Comparison of ENCODE assay signal across 15 cellular contexts in genomic region chr2:127703282-127703681, GRCh38. TPM values are rescaled to one million over a fixed set of nuclear protein-coding genes. Genes with fewer than 3 reads are reported as not detected.
DNase-seq lines count a peak whose midpoint lies in the region; ATAC-seq, FAIRE-seq and TF ChIP-seq lines count a peak whose summit lies in the region.
"Had no signal": no experiment of that assay in that cellular context is flagged by ENCODE, and none has a peak within 500 bp of the region (broad histone marks: within the 10 kb centered on the region; RNA-seq: fewer than 3 reads in every experiment).

No MANE protein-coding gene starts in this region.

- H4K91ac ChIP-seq in IMR-90 (ENCODE audit: insufficient read depth, low read depth, low read length) (no peak overlapping the region), neuronal stem cell (ENCODE audit: low read depth, low read length, poor library complexity) (no peak overlapping the region)

- H2AK9ac ChIP-seq in IMR-90 (replicated peaks; ENCODE audit: low read depth, low read length, poor library complexity) = no peak overlapping the region

- peaks cover 28 to 56% (median 48%) of the 10 kb centered on the region in 11 experiments for H3K36me3 ChIP-seq in BLaER1 treated with 17β-estradiol and CSF1 and Interleukin-3, amounts not matched to agents 10 nM and 100 nM
- H3K36me3 ChIP-seq in IMR-90 (ENCODE audit: control insufficient read depth, insufficient read depth, low read length) (peaks cover 20% of the 10 kb centered on the region), neuronal stem cell (replicated peaks in 1 of 2; ENCODE audit: control insufficient read depth in 2 of 2, insufficient read depth in 2 of 2, low read length in 2 of 2) (peaks cover 13 to 62% of the 10 kb centered on the region in 2 donors)
- peaks cover 0 to 24% (median 3%) of the 10 kb centered on the region in 3 experiments for H3K36me3 ChIP-seq in naive thymus-derived CD4-positive, alpha-beta T cell (ENCODE audit: control insufficient read depth in 2 of 3, insufficient read depth in 3 of 3, low read length in 3 of 3)

- peak overlapping the region; percentile 90 for H3K4me3 Mint-ChIP-seq in activated naive CD8-positive, alpha-beta T cell
- H3K4me3 Mint-ChIP-seq in naive thymus-derived CD4-positive, alpha-beta T cell = peak overlapping the region; percentile 16 to 96 (median 72)

- H3K27me3 Mint-ChIP-seq in activated naive CD8-positive, alpha-beta T cell = no peaks in the 10 kb centered on the region
- no peaks in the 10 kb centered on the region for H3K27me3 Mint-ChIP-seq in naive thymus-derived CD4-positive, alpha-beta T cell

- H3K23ac ChIP-seq in IMR-90 (ENCODE audit: low read depth, low read length) (peak overlapping the region; percentile 74), neuronal stem cell (ENCODE audit: low read depth, low read length, poor library complexity) (no peak overlapping the region)

- peaks cover 34 to 51% (median 40%) of the 10 kb centered on the region in 10 experiments for H3K4me1 ChIP-seq in BLaER1 treated with 17β-estradiol and CSF1 and Interleukin-3, amounts not matched to agents 10 nM and 100 nM
- H3K4me1 ChIP-seq in IMR-90 (ENCODE audit: control insufficient read depth, insufficient read depth, low read length) = peaks cover 8% of the 10 kb centered on the region
- H3K4me1 ChIP-seq in naive thymus-derived CD4-positive, alpha-beta T cell (ENCODE audit: control insufficient read depth in 2 of 2, insufficient read depth in 2 of 2, low read length in 2 of 2) = peaks cover 21 to 29% of the 10 kb centered on the region in 2 donors
- H3K4me1 ChIP-seq in neuronal stem cell (ENCODE audit: control insufficient read depth in 2 of 2, insufficient read depth in 1 of 2, low read depth in 1 of 2, low read length in 2 of 2) = peaks cover 8 to 12% of the 10 kb centered on the region in 2 donors

- H3K4me3 ChIP-seq in BLaER1 treated with 17β-estradiol and CSF1 and Interleukin-3, amounts not matched to agents 10 nM and 100 nM = peak overlapping the region in 8 of 10 experiments; percentile 68 to 89 (median 82); a peak in 9 of 20 replicates
- no peak overlapping the region for H3K4me3 ChIP-seq in IMR-90 (ENCODE audit: insufficient read depth, low read depth, low read length)
- H3K4me3 ChIP-seq in naive thymus-derived CD4-positive, alpha-beta T cell (ENCODE audit: low read length) = no peak overlapping the region
- H3K4me3 ChIP-seq in neuronal stem cell (ENCODE audit: low read length in 2 of 2) = peak overlapping the region in 1 of 2 donors; percentile 0

- no peak for FAIRE-seq in GM12892 (lab: Jason Lieb, UNC)
- FAIRE-seq: colon had no signal

- BruUV-seq in IMR-90 (replicated peaks; lab: Mats Ljungman, UMichigan) = no TSS peak

- H3K14ac ChIP-seq in IMR-90 (replicated peaks; ENCODE audit: low read depth, low read length) = no peak overlapping the region
- H3K14ac ChIP-seq in neuronal stem cell (ENCODE audit: low read length) = no peak overlapping the region

- no peak overlapping the region for H4K8ac ChIP-seq in IMR-90 (ENCODE audit: low read depth in 2 of 2, low read length in 2 of 2)
- no peak overlapping the region for H4K8ac ChIP-seq in neuronal stem cell (ENCODE audit: low read depth, low read length)

- WGBS in IMR-90 (ENCODE audit: extremely low coverage in 2 of 2, insufficient read length in 1 of 2), 2 experiments = 96% methylated on average over 4 of the region's 5 CpGs; no CpG with 5 or more reads in 1 of the 2 experiments
- WGBS in neuronal stem cell (ENCODE audit: extremely low coverage in 2 of 2, insufficient read length in 2 of 2, insufficient replicate concordance in 1 of 2), 2 donors = no CpG with 5 or more reads among the region's 5 CpGs

- H3K4ac ChIP-seq in IMR-90 (ENCODE audit: low read depth, low read length) (no peak overlapping the region), neuronal stem cell (ENCODE audit: low read length) (no peak overlapping the region)

- H3K27me3 ChIP-seq in BLaER1 treated with 17β-estradiol and CSF1 and Interleukin-3, amounts not matched to agents 10 nM and 100 nM = no peaks in the 10 kb centered on the region
- no peaks in the 10 kb centered on the region for H3K27me3 ChIP-seq in IMR-90 (ENCODE audit: control insufficient read depth, insufficient read depth, low read length)
- no peaks in the 10 kb centered on the region for H3K27me3 ChIP-seq in naive thymus-derived CD4-positive, alpha-beta T cell (ENCODE audit: control insufficient read depth in 2 of 2, insufficient read depth in 2 of 2, low read length in 2 of 2)
- no peaks in the 10 kb centered on the region for H3K27me3 ChIP-seq in neuronal stem cell (ENCODE audit: control insufficient read depth in 3 of 3, insufficient read depth in 3 of 3, low read depth in 1 of 3, low read length in 3 of 3)

- H3K56ac ChIP-seq in IMR-90 (ENCODE audit: extremely low read depth, insufficient read depth, low read length) = no peak overlapping the region

- no peak for TF ChIP-seq CTCF in IMR-90 (conservative IDR thresholded peaks at IDR 0.05; ENCODE audit: low read depth, low read length)

- peaks cover 14 to 50% of the 10 kb centered on the region in 2 experiments for H3K79me1 ChIP-seq in IMR-90 (ENCODE audit: low read depth in 1 of 2, low read length in 2 of 2)
- peaks cover 3% of the 10 kb centered on the region for H3K79me1 ChIP-seq in neuronal stem cell (ENCODE audit: low read depth, low read length)

- no peak overlapping the region for H2BK12ac ChIP-seq in neuronal stem cell (ENCODE audit: low read length)

- ATAC-seq in IMR-90 (ENCODE audit: low read depth) = no peak
- ATAC-seq in naive thymus-derived CD4-positive, alpha-beta T cell = no peak
- ATAC-seq: activated naive CD4-positive, alpha-beta T cell treated with anti-CD3 and anti-CD28 coated beads, Interleukin-2, amount 50 U/mL, for 72 hours; right cardiac atrium had no signal

- POLR2A ChIA-PET in IMR-90 (lab: Charles Lee; ENCODE audit: unreplicated experiment) = no interaction called here
- POLR2A ChIA-PET in naive thymus-derived CD4-positive, alpha-beta T cell (lab: Charles Lee) = interaction anchor here (0.8 to 3.1 kb wide), 7 partner anchors 9 to 410 kb away, joined by 3 to 17 read pairs (median 4); partner anchors contain the start of genes ERCC3 and WDR33

- peak overlapping the region in 8 of 11 experiments; percentile 92 to 99 (median 98); a peak in 10 of 22 replicates for H3K9ac ChIP-seq in BLaER1 treated with 17β-estradiol and CSF1 and Interleukin-3, amounts not matched to agents 10 nM and 100 nM
- H3K9ac ChIP-seq in IMR-90 (ENCODE audit: low read depth, low read length) = no peak overlapping the region
- no peak overlapping the region for H3K9ac ChIP-seq in neuronal stem cell (ENCODE audit: low read depth, low read length, poor library complexity)

- no peak for DNase-seq in IMR-90
- DNase-seq in naive thymus-derived CD4-positive, alpha-beta T cell = no peak
- no peak for DNase-seq in GM12892 (ENCODE audit: insufficient read length)
- no peak for DNase-seq in neuronal stem cell (ENCODE audit: low spot score)
- DNase-seq in NOMO-1 treated with dmso at 0.1 percent for 144 hours (lab: John Stamatoyannopoulos, UW; ENCODE audit: unreplicated experiment) = no peak
- DNase-seq in NCI-H1436 (lab: John Stamatoyannopoulos, UW) = no peak
- DNase-seq: NCI-H1417 treated with DMSO at 0.1 percent for 48 hours, NCI-H526, right cardiac atrium, SHP77 treated with DMSO at 0.1 percent for 48 hours had no signal

- no peak for TF ChIP-seq RAD21 in IMR-90 (IDR thresholded peaks at IDR 0.05; ENCODE audit: low read length)

- CTCF ChIA-PET in IMR-90 (lab: Yijun Ruan, JAX) = no interaction called here
- CTCF ChIA-PET in naive thymus-derived CD4-positive, alpha-beta T cell (lab: Charles Lee) = no interaction called here

- no peak overlapping the region for H2AFZ ChIP-seq in IMR-90 (replicated peaks; ENCODE audit: low read length, poor library complexity)
- H2AFZ ChIP-seq in neuronal stem cell (ENCODE audit: low read length) = no peak overlapping the region

- intact Hi-C loops in IMR-90 (cut with micrococcal nuclease) = loop anchor here (10.0 kb wide), 1 partner anchor 178 kb away; the partner anchor contains the start of gene IWS1
- intact Hi-C loops in naive thymus-derived CD4-positive, alpha-beta T cell (cut with micrococcal nuclease) = loop anchor here (5.0 to 10.0 kb wide), 13 partner anchors 61 to 1048 kb away; partner anchors contain the start of genes GYPC (in 2 of the 2), AMMECR1L (in 1 of the 2), ERCC3 (in 1 of the 2) and HS6ST1 (in 1 of the 2)

- no peak overlapping the region for H3K18ac ChIP-seq in IMR-90 (ENCODE audit: low read depth, low read length)
- no peak overlapping the region for H3K18ac ChIP-seq in neuronal stem cell (ENCODE audit: low read length)

- H2AK5ac ChIP-seq in IMR-90 (ENCODE audit: low read depth, low read length) (no peak overlapping the region), neuronal stem cell (ENCODE audit: low read depth, low read length) (no peak overlapping the region)

- peaks cover 44% of the 10 kb centered on the region for H3K4me1 Mint-ChIP-seq in activated naive CD8-positive, alpha-beta T cell (ENCODE audit: low read depth)
- H3K4me1 Mint-ChIP-seq in naive thymus-derived CD4-positive, alpha-beta T cell = peaks cover 23 to 57% (median 44%) of the 10 kb centered on the region in 7 donors

- in situ Hi-C loops in IMR-90 (cut with MboI; ENCODE audit: low sequenced_read_pairs) = no loop called here

- peak overlapping the region; percentile 46 for H3K27ac Mint-ChIP-seq in activated naive CD8-positive, alpha-beta T cell
- H3K27ac Mint-ChIP-seq in naive thymus-derived CD4-positive, alpha-beta T cell = peak overlapping the region in 5 of 9 donors; percentile 43 to 96 (median 84)

- H3K36me3 Mint-ChIP-seq in activated naive CD8-positive, alpha-beta T cell = peaks cover 14% of the 10 kb centered on the region
- peaks cover 0 to 36% (median 18%) of the 10 kb centered on the region in 5 donors for H3K36me3 Mint-ChIP-seq in naive thymus-derived CD4-positive, alpha-beta T cell

- H3K4me2 ChIP-seq in BLaER1 treated with 17β-estradiol and CSF1 and Interleukin-3, amounts not matched to agents 10 nM and 100 nM = peak overlapping the region; percentile 76 to 97 (median 89)
- H3K4me2 ChIP-seq in IMR-90 (ENCODE audit: low read depth, low read length) (no peak overlapping the region; the same call in 1 of the 2 replicates), neuronal stem cell (ENCODE audit: insufficient read depth, low read length, poor library complexity, severe bottlenecking) (no peak overlapping the region)

- TF ChIP-seq POLR2A in IMR-90 (IDR thresholded peaks at IDR 0.05; ENCODE audit: low read depth, low read length) (no peak), GM12892 (IDR thresholded peaks at IDR 0.05; ENCODE audit: low read depth, low read length) (no peak)

- H4K5ac ChIP-seq in IMR-90 (ENCODE audit: low read depth, low read length) = no peak overlapping the region

- no peaks in the 10 kb centered on the region for H3K9me3 ChIP-seq in BLaER1 treated with 17β-estradiol and CSF1 and Interleukin-3, amounts not matched to agents 10 nM and 100 nM (replicated peaks in 1 of 11)
- H3K9me3 ChIP-seq in IMR-90 (ENCODE audit: control insufficient read depth, insufficient read depth, low read length) (no peaks in the 10 kb centered on the region), neuronal stem cell (replicated peaks in 1 of 2; ENCODE audit: control insufficient read depth in 2 of 2, insufficient read depth in 1 of 2, low read depth in 1 of 2, low read length in 2 of 2) (peaks cover 0 to 14% of the 10 kb centered on the region in 2 donors)
- no peaks in the 10 kb centered on the region for H3K9me3 ChIP-seq in naive thymus-derived CD4-positive, alpha-beta T cell (ENCODE audit: control insufficient read depth in 2 of 3, low read length in 3 of 3)

- H2BK120ac ChIP-seq in IMR-90 (ENCODE audit: low read depth, low read length) (no peak overlapping the region), neuronal stem cell (ENCODE audit: low read depth, low read length) (no peak overlapping the region)

- dilution Hi-C loops in IMR-90 (cut with HindIII; ENCODE audit: low sequenced_read_pairs, unreplicated experiment) = no loop called here

- H3K9me3 Mint-ChIP-seq in activated naive CD8-positive, alpha-beta T cell (ENCODE audit: low read depth) = no peaks in the 10 kb centered on the region
- H3K9me3 Mint-ChIP-seq in naive thymus-derived CD4-positive, alpha-beta T cell = peaks cover 0 to 4% (median 0%) of the 10 kb centered on the region in 11 donors
- H3K9me3 Mint-ChIP-seq: activated naive CD4-positive, alpha-beta T cell treated with anti-CD3 and anti-CD28 coated beads, Interleukin-2, amount 50 U/mL, for 72 hours had no signal

- H2BK5ac ChIP-seq in IMR-90 (ENCODE audit: low read depth, low read length, poor library complexity, severe bottlenecking) (no peak overlapping the region), neuronal stem cell (ENCODE audit: low read length) (no peak overlapping the region)

- peak overlapping the region in 1 of 11 experiments; percentile 99; a peak in 2 of 22 replicates for H3K27ac ChIP-seq in BLaER1 treated with 17β-estradiol and CSF1 and Interleukin-3, amounts not matched to agents 10 nM and 100 nM
- H3K27ac ChIP-seq in IMR-90 (ENCODE audit: insufficient read depth, low read length) = no peak overlapping the region
- peak overlapping the region; percentile 83 for H3K27ac ChIP-seq in naive thymus-derived CD4-positive, alpha-beta T cell (ENCODE audit: low read depth, low read length)
- H3K27ac ChIP-seq in neuronal stem cell (replicated peaks; ENCODE audit: low read length) = no peak overlapping the region

- no peak overlapping the region for H2BK20ac ChIP-seq in IMR-90 (ENCODE audit: low read depth, low read length)

- H2BK15ac ChIP-seq in IMR-90 (ENCODE audit: low read depth, low read length) (no peak overlapping the region), neuronal stem cell (ENCODE audit: low read length) (no peak overlapping the region)

- H4K20me1 ChIP-seq in BLaER1 treated with 17β-estradiol and CSF1 and Interleukin-3, amounts not matched to agents 10 nM and 100 nM = peaks cover 11 to 37% (median 31%) of the 10 kb centered on the region in 11 experiments; a peak in 18 of 22 replicates
- H4K20me1 ChIP-seq in IMR-90 (ENCODE audit: insufficient read depth, low read length) = peaks cover 11% of the 10 kb centered on the region; the same call in 1 of the 2 replicates

- H3K9me1 ChIP-seq in IMR-90 (ENCODE audit: insufficient read depth, low read length) = peaks cover 18% of the 10 kb centered on the region

RNA-seq across cellular contexts. Expression of gene SFT2D3, which starts 2.0 kb away (rescaled TPM):
- 2.5 and 3.9 TPM in 2 replicates for total RNA-seq in IMR-90 (2012; rRNA removed)
- polyA plus RNA-seq in IMR-90 (2012; rRNA removed) = 3.1 TPM in 2 replicates
- polyA plus RNA-seq in IMR-90 (2012; cell fraction: cytosol; rRNA removed) = 1.4 and 1.8 TPM in 2 replicates
- 1.3 TPM in 2 replicates for polyA plus RNA-seq in IMR-90 (2012; cell fraction: nucleus; rRNA removed; ENCODE audit: low replicate concordance)
- total RNA-seq in naive thymus-derived CD4-positive, alpha-beta T cell = 10 to 100 TPM in 2 of 5 experiments, 1 to 10 TPM in 3; 6.0 to 17.8 (median 8.9) TPM
- polyA plus RNA-seq in naive thymus-derived CD4-positive, alpha-beta T cell = 1 to 10 TPM; 1.4 to 2.1 TPM
- not detected for polyA plus RNA-seq in GM12892 (2012; ENCODE audit: missing spikeins)
- polyA plus RNA-seq in neuronal stem cell (2013, experiment 1 of 2) = 20.6 TPM
- polyA plus RNA-seq in neuronal stem cell (2013, experiment 2 of 2) = 22.3 TPM

RNA-seq across cellular contexts. Expression of gene LIMS2, which starts 28.0 kb away (rescaled TPM):
- 1.1 and 1.3 TPM in 2 replicates for total RNA-seq in IMR-90 (2012; rRNA removed)
- 17.8 and 18.8 TPM in 2 replicates for polyA plus RNA-seq in IMR-90 (2012; rRNA removed)
- polyA plus RNA-seq in IMR-90 (2012; cell fraction: cytosol; rRNA removed) = 22.3 and 23.6 TPM in 2 replicates
- polyA plus RNA-seq in IMR-90 (2012; cell fraction: nucleus; rRNA removed; ENCODE audit: low replicate concordance) = 69.0 and 120 TPM in 2 replicates
- 10 to 100 TPM in 2 of 5 experiments, 1 to 10 TPM in 3; 5.3 to 13.7 (median 10.0) TPM for total RNA-seq in naive thymus-derived CD4-positive, alpha-beta T cell
- 10 to 100 TPM; 17.0 to 27.0 TPM for polyA plus RNA-seq in naive thymus-derived CD4-positive, alpha-beta T cell
- 0.28 TPM for polyA plus RNA-seq in GM12892 (2012; ENCODE audit: missing spikeins)
- 2.1 TPM for polyA plus RNA-seq in neuronal stem cell (2013, experiment 1 of 2)
- 1.6 TPM for polyA plus RNA-seq in neuronal stem cell (2013, experiment 2 of 2)

RNA-seq across cellular contexts. Expression of gene GPR17, which starts 57.3 kb away (rescaled TPM):
- total RNA-seq in IMR-90 (2012; rRNA removed) = not detected in 2 replicates
- polyA plus RNA-seq in IMR-90 (2012; rRNA removed) = not detected in 2 replicates
- polyA plus RNA-seq in IMR-90 (2012; cell fraction: cytosol; rRNA removed) = not detected in 2 replicates
- 0.04 TPM in 1 of 2 replicates, not detected in the other for polyA plus RNA-seq in IMR-90 (2012; cell fraction: nucleus; rRNA removed; ENCODE audit: low replicate concordance)
- total RNA-seq in naive thymus-derived CD4-positive, alpha-beta T cell = not detected
- polyA plus RNA-seq in naive thymus-derived CD4-positive, alpha-beta T cell = not detected
- polyA plus RNA-seq in GM12892 (2012; ENCODE audit: missing spikeins) = not detected
- polyA plus RNA-seq in neuronal stem cell (2013, experiment 1 of 2) = 0.06 TPM
- 0.04 TPM for polyA plus RNA-seq in neuronal stem cell (2013, experiment 2 of 2)
- total RNA-seq: activated naive CD4-positive, alpha-beta T cell treated with anti-CD3 and anti-CD28 coated beads, Interleukin-2, amount 50 U/mL, for 72 hours; mesenteric fat pad had no signal

Comparison
In these comparisons a context has a peak if more than half of its experiments do, and no peak if none do; other contexts are left out.
1. H3K4me2 ChIP-seq: peak in BLaER1 treated with 17β-estradiol and CSF1 and Interleukin-3, amounts not matched to agents 10 nM and 100 nM (11 of 11); none in IMR-90 (single experiment) and neuronal stem cell (single experiment).
2. H3K4me3 ChIP-seq: peak in BLaER1 treated with 17β-estradiol and CSF1 and Interleukin-3, amounts not matched to agents 10 nM and 100 nM (8 of 10); none in IMR-90 (single experiment) and naive thymus-derived CD4-positive, alpha-beta T cell (single experiment).
3. H3K9ac ChIP-seq: peak in BLaER1 treated with 17β-estradiol and CSF1 and Interleukin-3, amounts not matched to agents 10 nM and 100 nM (8 of 11); none in IMR-90 (single experiment) and neuronal stem cell (single experiment).